In genomic region chr6:112690497-112691202, GRCh38 we compare ENCODE assay signal across 12 cellular contexts.
DNase-seq lines count a peak whose midpoint lies in the region; ATAC-seq, FAIRE-seq and TF ChIP-seq lines count a peak whose summit lies in the region.
"Had no signal": no experiment of that assay in that cellular context is flagged by ENCODE, and none has a peak within 500 bp of the region (broad histone marks: within the 10 kb centered on the region; RNA-seq: fewer than 3 reads in every experiment).

No MANE protein-coding gene starts in this region.

- no peak overlapping the region for H3K4me2 ChIP-seq in GM23338

- H3K4me1 Mint-ChIP-seq in GM23338, result no peaks in the 10 kb centered on the region; the same call in 2 of the 3 replicates
- H3K4me1 Mint-ChIP-seq in endodermal cell, result peaks cover 13% of the 10 kb centered on the region
- H3K4me1 Mint-ChIP-seq in progenitor cell of endocrine pancreas (ENCODE audit: low read depth), result peaks cover 11% of the 10 kb centered on the region

- H3K4me3 ChIP-seq in GM23338 (no peak overlapping the region), endodermal cell (ENCODE audit: low read length) (no peak overlapping the region)
- H3K4me3 ChIP-seq: thoracic aorta had no signal

- DNase-seq in GM23338 (ENCODE audit: low spot score) (no peak), NCI-H748 (lab: John Stamatoyannopoulos, UW; ENCODE audit: unreplicated experiment) (peak; percentile 93), endodermal cell (no peak), progenitor cell of endocrine pancreas (ENCODE audit: low spot score, unreplicated experiment) (no peak), GM12892 (ENCODE audit: insufficient read length) (no peak)
- DNase-seq: activated T-cell treated with anti-CD3 and anti-CD28 coated beads, Interleukin-2, amount 50 U/mL, for 72 hours; hippocampal formation; naive thymus-derived CD4-positive, alpha-beta T cell; stimulated activated CD4-positive, alpha-beta T cell treated with anti-CD3 and anti-CD28 coated beads, Interleukin-2, amount 100 ng/mL, for 48 hours had no signal

- H3K9me3 Mint-ChIP-seq in GM23338 (no peaks in the 10 kb centered on the region), endodermal cell (peaks cover 10% of the 10 kb centered on the region), progenitor cell of endocrine pancreas (ENCODE audit: low read depth) (peaks cover 10% of the 10 kb centered on the region)
- H3K9me3 Mint-ChIP-seq: activated T-cell treated with anti-CD3 and anti-CD28 coated beads, Interleukin-2, amount 50 U/mL, for 72 hours had no signal

- H3K27ac ChIP-seq in GM23338 (ENCODE audit: low read depth), result no peak overlapping the region
- no peak overlapping the region for H3K27ac ChIP-seq in endodermal cell (ENCODE audit: low read depth, low read length)
- H3K27ac ChIP-seq: thoracic aorta had no signal

- H3K36me3 ChIP-seq in GM23338 (ENCODE audit: insufficient read depth), result no peaks in the 10 kb centered on the region
- H3K36me3 ChIP-seq in endodermal cell (ENCODE audit: control insufficient read depth, insufficient read depth, low read length), result no peaks in the 10 kb centered on the region
- H3K36me3 ChIP-seq: thoracic aorta had no signal

- H2AFZ ChIP-seq in GM23338, result peak overlapping the region; percentile 29; the same call in 1 of the 2 replicates

- no peaks in the 10 kb centered on the region for H4K20me1 ChIP-seq in GM23338 (replicated peaks; ENCODE audit: insufficient read depth)

- H3K79me2 ChIP-seq in GM23338 (replicated peaks; ENCODE audit: insufficient read depth), result no peaks in the 10 kb centered on the region

- TF ChIP-seq CTCF in GM23338 (conservative IDR thresholded peaks at IDR 0.05; ENCODE audit: low read depth in 2 of 2) (no peak), endodermal cell (conservative IDR thresholded peaks at IDR 0.05) (no peak), progenitor cell of endocrine pancreas (IDR thresholded peaks at IDR 0.05; ENCODE audit: unreplicated experiment) (no peak)

- H3K27me3 Mint-ChIP-seq in GM23338 (ENCODE audit: insufficient read depth, low read depth, poor library complexity), result no peaks in the 10 kb centered on the region
- H3K27me3 Mint-ChIP-seq in endodermal cell (ENCODE audit: insufficient read depth), result no peaks in the 10 kb centered on the region
- H3K27me3 Mint-ChIP-seq in progenitor cell of endocrine pancreas, result no peaks in the 10 kb centered on the region
- H3K27me3 Mint-ChIP-seq: naive thymus-derived CD4-positive, alpha-beta T cell had no signal

- no peaks in the 10 kb centered on the region for H3K27me3 ChIP-seq in GM23338 (ENCODE audit: insufficient read depth)
- no peaks in the 10 kb centered on the region for H3K27me3 ChIP-seq in endodermal cell (ENCODE audit: control insufficient read depth, insufficient read depth, low read length, poor library complexity, severe bottlenecking)

- no peaks in the 10 kb centered on the region for H3K9me3 ChIP-seq in endodermal cell (ENCODE audit: control insufficient read depth, low read length)
- H3K9me3 ChIP-seq: thoracic aorta had no signal

- H3F3A ChIP-seq in GM23338 (replicated peaks; ENCODE audit: low read depth), result no peaks in the 10 kb centered on the region

- FAIRE-seq in GM12892 (lab: Jason Lieb, UNC), result no peak

- no peak overlapping the region for H3K9ac ChIP-seq in endodermal cell (ENCODE audit: extremely low read depth, low read length, poor library complexity, severe bottlenecking)

- WGBS in endodermal cell (ENCODE audit: insufficient coverage in 1 of 2, insufficient read length in 1 of 2), 2 experiments, result 85 to 87% methylated on average over 6 of the region's 6 CpGs

- H3K36me3 Mint-ChIP-seq in GM23338 (ENCODE audit: low read depth) (no peaks in the 10 kb centered on the region), endodermal cell (ENCODE audit: low read depth) (no peaks in the 10 kb centered on the region), progenitor cell of endocrine pancreas (ENCODE audit: insufficient read depth) (peaks cover 5% of the 10 kb centered on the region)
- H3K36me3 Mint-ChIP-seq: naive thymus-derived CD4-positive, alpha-beta T cell had no signal

- H3K27ac Mint-ChIP-seq in GM23338, result no peak overlapping the region
- H3K27ac Mint-ChIP-seq in endodermal cell, result peak overlapping the region; percentile 31
- peak overlapping the region; percentile 68 for H3K27ac Mint-ChIP-seq in progenitor cell of endocrine pancreas
- H3K27ac Mint-ChIP-seq: activated T-cell treated with anti-CD3 and anti-CD28 coated beads, Interleukin-2, amount 50 U/mL, for 72 hours; naive thymus-derived CD4-positive, alpha-beta T cell had no signal

- no peaks in the 10 kb centered on the region for H3K9me2 ChIP-seq in GM23338 (ENCODE audit: insufficient read depth)

- no peak for TF ChIP-seq POLR2A in GM12892 (IDR thresholded peaks at IDR 0.05; ENCODE audit: low read depth, low read length)

- no peak for ATAC-seq in GM23338
- ATAC-seq in HG03378 (IDR thresholded peaks at IDR 0.05; ENCODE audit: unreplicated experiment), result no peak
- ATAC-seq in HG02798 (IDR thresholded peaks at IDR 0.05; ENCODE audit: poor library complexity, unreplicated experiment), result no peak
- ATAC-seq: activated T-cell treated with anti-CD3 and anti-CD28 coated beads, Interleukin-2, amount 50 U/mL, for 72 hours; naive thymus-derived CD4-positive, alpha-beta T cell had no signal

- no peaks in the 10 kb centered on the region for H3K4me1 ChIP-seq in GM23338 (ENCODE audit: insufficient read depth)
- no peaks in the 10 kb centered on the region for H3K4me1 ChIP-seq in endodermal cell (ENCODE audit: control insufficient read depth, insufficient read depth, low read length)

- H3K4me3 Mint-ChIP-seq in GM23338 (no peak overlapping the region), endodermal cell (no peak overlapping the region), progenitor cell of endocrine pancreas (ENCODE audit: low read depth) (peak overlapping the region; percentile 1)
- H3K4me3 Mint-ChIP-seq: activated T-cell treated with anti-CD3 and anti-CD28 coated beads, Interleukin-2, amount 50 U/mL, for 72 hours; naive thymus-derived CD4-positive, alpha-beta T cell had no signal

TF ChIP-seq in GM23338, 12 proteins besides CTCF, POLR2A, EP300 and RAD21 (continues in another document):
- no peak for TF ChIP-seq REST (IDR thresholded peaks at IDR 0.05; ENCODE audit: unreplicated experiment)
- TF ChIP-seq NANOG (IDR thresholded peaks at IDR 0.05; ENCODE audit: borderline replicate concordance), result no peak
- TF ChIP-seq, protein P1, sequence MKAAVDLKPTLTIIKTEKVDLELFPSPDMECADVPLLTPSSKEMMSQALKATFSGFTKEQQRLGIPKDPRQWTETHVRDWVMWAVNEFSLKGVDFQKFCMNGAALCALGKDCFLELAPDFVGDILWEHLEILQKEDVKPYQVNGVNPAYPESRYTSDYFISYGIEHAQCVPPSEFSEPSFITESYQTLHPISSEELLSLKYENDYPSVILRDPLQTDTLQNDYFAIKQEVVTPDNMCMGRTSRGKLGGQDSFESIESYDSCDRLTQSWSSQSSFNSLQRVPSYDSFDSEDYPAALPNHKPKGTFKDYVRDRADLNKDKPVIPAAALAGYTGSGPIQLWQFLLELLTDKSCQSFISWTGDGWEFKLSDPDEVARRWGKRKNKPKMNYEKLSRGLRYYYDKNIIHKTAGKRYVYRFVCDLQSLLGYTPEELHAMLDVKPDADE (IDR thresholded peaks at IDR 0.05), result no peak
- TF ChIP-seq POLR2AphosphoS5 (IDR thresholded peaks at IDR 0.05; ENCODE audit: low read depth), result no peak
- TF ChIP-seq CREB1 (CRISPR knock-in tag; IDR thresholded peaks at IDR 0.05; ENCODE audit: low read depth), result no peak
